In genomic region chr11:95888439-95888838, GRCh38 we compare ENCODE assay signal across 20 cellular contexts.
"Had no signal": no experiment of that assay in that cellular context is flagged by ENCODE, and none has a peak within 500 bp of the region (broad histone marks: within the 10 kb centered on the region; RNA-seq: fewer than 3 reads in every experiment).

No MANE protein-coding gene starts in this region.

- H3K27ac ChIP-seq: body of pancreas, colonic mucosa, epithelial cell of prostate, pancreas, tibial artery had no signal

- H3K36me3 ChIP-seq: colonic mucosa, pancreas had no signal

- H3K4me3 ChIP-seq: body of pancreas, colonic mucosa, mucosa of descending colon, pancreas, tibial artery had no signal

- H3K4me3 Mint-ChIP-seq: activated CD4-positive, alpha-beta T cell treated with anti-CD3 and anti-CD28 coated beads, Interleukin-2, amount 10 ng/mL, durations not matched to agents 7 days and 5 days; activated naive CD8-positive, alpha-beta T cell treated with anti-CD3 and anti-CD28 coated beads, Interleukin-2, amount 10 ng/mL, durations not matched to agents 7 days and 5 days; activated T-cell treated with anti-CD3 and anti-CD28 coated beads, Interleukin-2, amount 50 U/mL, for 4 hours; endodermal cell; memory B cell; naive thymus-derived CD8-positive, alpha-beta T cell; T-helper 1 cell treated with Interleukin-12 subunit alpha and Interleukin-12 subunit beta and Interleukin-4 antibody, amounts not matched to agents 30 μg/mL and 1 μg/mL, for 36 hours had no signal

- H3K27me3 ChIP-seq: body of pancreas, colonic mucosa, pancreas, tibial artery had no signal

- H3K27me3 Mint-ChIP-seq: activated CD4-positive, alpha-beta T cell treated with anti-CD3 and anti-CD28 coated beads, Interleukin-2, amount 10 ng/mL, durations not matched to agents 7 days and 5 days; activated naive CD8-positive, alpha-beta T cell treated with anti-CD3 and anti-CD28 coated beads, Interleukin-2, amount 10 ng/mL, durations not matched to agents 7 days and 5 days; memory B cell; naive thymus-derived CD8-positive, alpha-beta T cell had no signal

- FAIRE-seq: pancreas had no signal

- H3K27ac Mint-ChIP-seq: activated CD4-positive, alpha-beta T cell treated with anti-CD3 and anti-CD28 coated beads, Interleukin-2, amount 10 ng/mL, durations not matched to agents 7 days and 5 days; activated naive CD8-positive, alpha-beta T cell treated with anti-CD3 and anti-CD28 coated beads, Interleukin-2, amount 10 ng/mL, durations not matched to agents 7 days and 5 days; endodermal cell; memory B cell; T-helper 1 cell treated with Interleukin-12 subunit alpha and Interleukin-12 subunit beta and Interleukin-4 antibody, amounts not matched to agents 30 μg/mL and 1 μg/mL, for 36 hours had no signal

- H3K4me1 ChIP-seq: body of pancreas had no signal

- H3K9me3 ChIP-seq: body of pancreas, colonic mucosa, mucosa of descending colon, pancreas, tibial artery had no signal

- DNase-seq: activated CD4-positive, alpha-beta T cell treated with anti-CD3 and anti-CD28 coated beads, Interleukin-2, amount 10 ng/mL, durations not matched to agents 7 days and 5 days; activated CD8-positive, alpha-beta memory T cell treated with anti-CD3 and anti-CD28 coated beads, Interleukin-2, amount 50 U/mL, for 4 hours; activated gamma-delta T cell; activated naive CD8-positive, alpha-beta T cell treated with anti-CD3 and anti-CD28 coated beads, Interleukin-2, amount 10 ng/mL, durations not matched to agents 7 days and 5 days; activated T-cell treated with anti-CD3 and anti-CD28 coated beads, Interleukin-2, amount 50 U/mL, for 4 hours; amygdala; body of pancreas; central memory CD4-positive, alpha-beta T cell; colonic mucosa; endodermal cell; foreskin melanocyte; kidney glomerular epithelial cell; mucosa of descending colon; naive thymus-derived CD8-positive, alpha-beta T cell; pancreas; stimulated activated naive CD4-positive, alpha-beta T cell treated with Interleukin-2 at 50 U/mL for 16 hours; tibial artery had no signal

- H3K9me3 Mint-ChIP-seq: activated CD4-positive, alpha-beta T cell treated with anti-CD3 and anti-CD28 coated beads, Interleukin-2, amount 10 ng/mL, durations not matched to agents 7 days and 5 days; activated naive CD8-positive, alpha-beta T cell treated with anti-CD3 and anti-CD28 coated beads, Interleukin-2, amount 10 ng/mL, durations not matched to agents 7 days and 5 days; activated T-cell treated with anti-CD3 and anti-CD28 coated beads, Interleukin-2, amount 50 U/mL, for 4 hours; endodermal cell; memory B cell; naive thymus-derived CD8-positive, alpha-beta T cell; T-helper 1 cell treated with Interleukin-12 subunit alpha and Interleukin-12 subunit beta and Interleukin-4 antibody, amounts not matched to agents 30 μg/mL and 1 μg/mL, for 36 hours had no signal

- ATAC-seq: body of pancreas, mucosa of descending colon, pancreas had no signal
